ENCODE assay signal across 8 cellular contexts in genomic region chr2:96816127-96816835, GRCh38. TPM values are rescaled to one million over a fixed set of nuclear protein-coding genes. Genes with fewer than 3 reads are reported as not detected.
DNase-seq lines count a peak whose midpoint lies in the region; ATAC-seq, FAIRE-seq and TF ChIP-seq lines count a peak whose summit lies in the region.

Gene CNNM3, plus strand, starts transcription at chr2:96816268. Its CDS starts 10 bp downstream, at chr2:96816278.

- DNase-seq in Ammon's horn (ENCODE audit: low spot score): peak; percentile 97
- peak; percentile 86 for DNase-seq in NCI-H345 treated with DMSO at 0.1 percent for 48 hours (lab: John Stamatoyannopoulos, UW; ENCODE audit: unreplicated experiment)
- DNase-seq in activated CD4-positive, CD25-positive, alpha-beta regulatory T cell (lab: John Stamatoyannopoulos, UW): peak; percentile 89 to 94 (median 94)
- DNase-seq in central memory CD4-positive, alpha-beta T cell: peak; percentile 94
- peak; percentile 33 for DNase-seq in keratinocyte (ENCODE audit: low read depth, low spot score)
- peak; percentile 89 to 96 (median 94) for DNase-seq in stimulated activated CD4-positive, alpha-beta T cell treated with anti-CD3 and anti-CD28 coated beads, Interleukin-12 subunit alpha, Interleukin-12 subunit beta, amount 100 ng/mL, for 48 hours (ENCODE audit: low read depth in 2 of 3, low spot score in 1 of 3)

- H3K4me1 ChIP-seq in keratinocyte (ENCODE audit: control insufficient read depth, extremely low read depth, insufficient read depth, low read length): peaks cover 14% of the 10 kb centered on the region

- H3K27ac ChIP-seq in keratinocyte (ENCODE audit: control insufficient read depth, insufficient read depth, low read length): peak within 1 kb of the TSS; percentile 48

- H3K27me3 ChIP-seq in keratinocyte (ENCODE audit: control insufficient read depth, extremely low read depth, insufficient read depth, low read length): no peaks in the 10 kb centered on the region

- no peak for FAIRE-seq in keratinocyte (lab: Jason Lieb, UNC)

- dilution Hi-C loops in keratinocyte (cut with MboI; ENCODE audit: extremely low pct_ligation_motif_present, low sequenced_read_pairs): no loop called here

- peak within 1 kb of the TSS; percentile 85 for H2AFZ ChIP-seq in keratinocyte (ENCODE audit: control insufficient read depth, low read length)

- H3K9ac ChIP-seq in keratinocyte (ENCODE audit: control insufficient read depth, extremely low read depth, insufficient read depth, low read length): peak within 1 kb of the TSS; percentile 64

- peak within 1 kb of the TSS; percentile 94 for H3K4me2 ChIP-seq in keratinocyte (ENCODE audit: control insufficient read depth, extremely low read depth, insufficient read depth, low read depth, low read length)

- H3K9me1 ChIP-seq in keratinocyte (ENCODE audit: control insufficient read depth, extremely low read depth, insufficient read depth, low read length): no peaks in the 10 kb centered on the region

- ATAC-seq in GM19043 (IDR thresholded peaks at IDR 0.05; ENCODE audit: low read depth, unreplicated experiment): peak; percentile 86
- peak; percentile 90 for ATAC-seq in HG03354 (IDR thresholded peaks at IDR 0.05; ENCODE audit: poor library complexity, severe bottlenecking, unreplicated experiment)

- peak within 1 kb of the TSS; percentile 53 to 74 (median 63) for H3K4me3 ChIP-seq in keratinocyte (ENCODE audit: control insufficient read depth in 2 of 3, extremely low read depth in 1 of 3, insufficient read depth in 2 of 3, low read depth in 1 of 3, low read length in 3 of 3)

- H3K9me3 ChIP-seq in keratinocyte (ENCODE audit: control insufficient read depth, low read depth, low read length): no peaks in the 10 kb centered on the region

- peaks cover 0 to 1% of the 10 kb centered on the region in 2 experiments for H3K36me3 ChIP-seq in keratinocyte (ENCODE audit: control insufficient read depth in 2 of 2, extremely low read depth in 1 of 2, insufficient read depth in 2 of 2, low read length in 2 of 2)

- peaks cover 5% of the 10 kb centered on the region for H3K79me2 ChIP-seq in keratinocyte (ENCODE audit: control insufficient read depth, insufficient read depth, low read length)

- H4K20me1 ChIP-seq in keratinocyte (ENCODE audit: control insufficient read depth, extremely low read depth, insufficient read depth, low read length): peaks cover 3% of the 10 kb centered on the region

- peak in 2 of 3 experiments; percentile 61 to 66 for TF ChIP-seq CTCF in keratinocyte (optimal IDR thresholded peaks at IDR 0.05 in 1 of 3, IDR thresholded peaks at IDR 0.05 in 1 of 3, conservative IDR thresholded peaks at IDR 0.05 in 1 of 3; ENCODE audit: extremely low read depth in 1 of 3, insufficient read depth in 2 of 3, low read length in 3 of 3)

RNA-seq across cellular contexts. Expression of gene CNNM3, which starts in this region (rescaled TPM):
- 2.3 to 3.1 TPM (median 2.6 TPM) in 3 replicates for polyA plus RNA-seq in keratinocyte
- polyA plus RNA-seq in keratinocyte (2011; ENCODE audit: low read depth): 2.1 TPM
- 1.4 and 1.7 TPM in 2 replicates for polyA plus RNA-seq in keratinocyte (2011; cell fraction: cytosol; rRNA removed)
- 7.0 and 8.3 TPM in 2 replicates for polyA plus RNA-seq in keratinocyte (2011; cell fraction: nucleus; rRNA removed)
- 3.9 and 5.2 TPM in 2 replicates for polyA plus RNA-seq in keratinocyte (2012; ENCODE audit: low replicate concordance)
- polyA minus RNA-seq in keratinocyte: 5.6 to 11.6 TPM (median 10.5 TPM) in 3 replicates
- polyA minus RNA-seq in keratinocyte (2011; cell fraction: cytosol; rRNA and poly(A)+ RNA removed): 3.1 TPM
- 8.3 and 10.9 TPM in 2 replicates for polyA minus RNA-seq in keratinocyte (2011; cell fraction: nucleus; rRNA and poly(A)+ RNA removed)

Comparison
In these comparisons a context has a peak if more than half of its experiments do, and no peak if none do; other contexts are left out.
1. Peak in every context shown above with its lines: DNase-seq, ATAC-seq, H3K4me3 ChIP-seq and H3K27ac ChIP-seq.
2. DNase-seq: peak in every context shown above with its lines; median percentile 97 in Ammon's horn; 94 in central memory CD4-positive, alpha-beta T cell; 94 in stimulated activated CD4-positive, alpha-beta T cell treated with anti-CD3 and anti-CD28 coated beads, Interleukin-12 subunit alpha, Interleukin-12 subunit beta, amount 100 ng/mL, for 48 hours; 94 in activated CD4-positive, CD25-positive, alpha-beta regulatory T cell; 86 in NCI-H345 treated with DMSO at 0.1 percent for 48 hours; 33 in keratinocyte.